8 cellular contexts compared by ENCODE assay signal in genomic region chr1:29332204-29332603, GRCh38.
DNase-seq lines count a peak whose midpoint lies in the region; ATAC-seq and TF ChIP-seq lines count a peak whose summit lies in the region.

No MANE protein-coding gene starts in this region.

- ATAC-seq in stimulated activated memory B cell treated with anti-CD40 and anti-IgM and Interleukin-4, amounts not matched to agents 10 μg/mL and 1 μg/mL and 100 μg/mL, for 72 hours = no peak
- ATAC-seq in GM21528 (IDR thresholded peaks at IDR 0.05; ENCODE audit: low FRiP score, unreplicated experiment) (no peak), HG02642 (IDR thresholded peaks at IDR 0.05; ENCODE audit: poor library complexity, unreplicated experiment) (no peak)

- no peaks in the 10 kb centered on the region for H4K20me1 ChIP-seq in PC-9 (ENCODE audit: insufficient read depth)

- H3K9me2 ChIP-seq in PC-9 (ENCODE audit: insufficient read depth) = no peaks in the 10 kb centered on the region

- no peak overlapping the region for H3K4me3 Mint-ChIP-seq in stimulated activated memory B cell treated with anti-CD40 and anti-IgM and Interleukin-4, amounts not matched to agents 10 μg/mL and 1 μg/mL and 100 μg/mL, for 72 hours

- DNase-seq in BE2C = peak; percentile 49
- peak in 1 of 2 experiments; percentile 24 for DNase-seq in PC-9
- DNase-seq in fibroblast of villous mesenchyme (ENCODE audit: low read depth) = peak; percentile 41
- no peak for DNase-seq in NCI-H1105 (lab: John Stamatoyannopoulos, UW)

- no peak overlapping the region for H3K27ac Mint-ChIP-seq in stimulated activated memory B cell treated with anti-CD40 and anti-IgM and Interleukin-4, amounts not matched to agents 10 μg/mL and 1 μg/mL and 100 μg/mL, for 72 hours

- H3K36me3 ChIP-seq in BE2C (no peaks in the 10 kb centered on the region), PC-9 (ENCODE audit: low read depth) (no peaks in the 10 kb centered on the region)

- peaks cover 3% of the 10 kb centered on the region for H3K9me3 Mint-ChIP-seq in stimulated activated memory B cell treated with anti-CD40 and anti-IgM and Interleukin-4, amounts not matched to agents 10 μg/mL and 1 μg/mL and 100 μg/mL, for 72 hours

- no TSS peak for BruUV-seq in PC-9 (replicated peaks; lab: Mats Ljungman, UMichigan)

- H3K27me3 ChIP-seq in BE2C = no peaks in the 10 kb centered on the region
- H3K27me3 ChIP-seq in PC-9 (ENCODE audit: insufficient read depth, low read depth) = no peaks in the 10 kb centered on the region

- no peak overlapping the region for H2AFZ ChIP-seq in PC-9

- no peaks in the 10 kb centered on the region for H3K9me3 ChIP-seq in BE2C
- no peaks in the 10 kb centered on the region for H3K9me3 ChIP-seq in PC-9 (ENCODE audit: insufficient read depth, low read depth)

- no peaks in the 10 kb centered on the region for H3K79me2 ChIP-seq in PC-9 (ENCODE audit: low read depth)

- no peak overlapping the region for H3K4me3 ChIP-seq in BE2C (ENCODE audit: low read depth, low read length)
- no peak overlapping the region for H3K4me3 ChIP-seq in PC-9
- H3K4me3 ChIP-seq in fibroblast of villous mesenchyme (ENCODE audit: low read depth, low read length) = no peak overlapping the region

- H3F3A ChIP-seq in PC-9 (ENCODE audit: insufficient read depth, low read depth) = no peaks in the 10 kb centered on the region

- peaks cover 23% of the 10 kb centered on the region for H3K27me3 Mint-ChIP-seq in stimulated activated memory B cell treated with anti-CD40 and anti-IgM and Interleukin-4, amounts not matched to agents 10 μg/mL and 1 μg/mL and 100 μg/mL, for 72 hours

- CTCF ChIA-PET in PC-9 (lab: Charles Lee) = interaction anchor here (0.9 kb wide), 1 partner anchor 1376 kb away, joined by 4 read pairs; no protein-coding TSS in a partner anchor

- no peaks in the 10 kb centered on the region for H3K4me1 ChIP-seq in BE2C
- no peaks in the 10 kb centered on the region for H3K4me1 ChIP-seq in PC-9 (replicated peaks; ENCODE audit: insufficient read depth)

- intact Hi-C loops in PC-9 (cut with micrococcal nuclease; ENCODE audit: unreplicated experiment) = no loop called here

- H3K27ac ChIP-seq in PC-9 = no peak overlapping the region

- no peak overlapping the region for H3K4me2 ChIP-seq in PC-9

- H3K4me1 Mint-ChIP-seq in stimulated activated memory B cell treated with anti-CD40 and anti-IgM and Interleukin-4, amounts not matched to agents 10 μg/mL and 1 μg/mL and 100 μg/mL, for 72 hours = no peaks in the 10 kb centered on the region

- TF ChIP-seq CTCF in BE2C (IDR thresholded peaks at IDR 0.05; ENCODE audit: low read depth, low read length) (peak; percentile 56), GM12873 (IDR thresholded peaks at IDR 0.05; ENCODE audit: insufficient read depth, low read depth, low read length, missing control alignments) (peak; percentile 77), PC-9 (conservative IDR thresholded peaks at IDR 0.05) (peak; percentile 56), fibroblast of villous mesenchyme (IDR thresholded peaks at IDR 0.05; ENCODE audit: insufficient read depth, low read depth, low read length) (peak; percentile 59)

- H3K36me3 Mint-ChIP-seq in stimulated activated memory B cell treated with anti-CD40 and anti-IgM and Interleukin-4, amounts not matched to agents 10 μg/mL and 1 μg/mL and 100 μg/mL, for 72 hours = no peaks in the 10 kb centered on the region

- POLR2A ChIA-PET in PC-9 (lab: Charles Lee; ENCODE audit: unreplicated experiment) = no interaction called here
